Comparison of ENCODE assay signal across 8 cellular contexts in the genomic region with DNA sequence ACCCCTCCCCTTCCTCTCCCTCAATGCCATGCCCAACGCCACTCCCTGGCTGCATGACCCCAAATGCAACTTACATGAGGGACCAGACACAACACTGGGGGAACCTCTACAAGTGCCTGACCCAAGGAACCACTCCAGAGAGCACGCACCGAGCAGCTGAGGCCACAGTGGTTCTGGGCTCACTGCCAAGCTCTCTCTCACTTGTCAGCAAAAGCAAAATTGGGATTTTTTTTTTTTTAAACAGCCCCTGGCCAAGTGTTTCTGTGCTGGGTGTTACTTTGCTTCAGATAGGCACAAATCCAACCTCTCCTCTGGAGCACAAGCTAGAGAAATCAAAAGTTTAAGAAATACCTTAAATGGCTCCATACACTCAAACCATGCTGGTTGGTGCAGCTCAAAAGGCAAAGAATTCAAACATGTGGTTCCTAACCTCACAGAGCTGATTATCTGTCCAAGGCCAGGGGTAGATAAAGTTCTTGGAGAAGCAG.
DNase-seq lines count a peak whose midpoint lies in the region; ATAC-seq and TF ChIP-seq lines count a peak whose summit lies in the region.

No MANE protein-coding gene starts in this region.

- peak in 10 of 14 donors; percentile 18 to 77 (median 38) for DNase-seq in C1 segment of cervical spinal cord (lab: John Stamatoyannopoulos, UW)
- peak; percentile 94 for DNase-seq in NCI-H1105 (lab: John Stamatoyannopoulos, UW)
- peak; percentile 13 for DNase-seq in astrocyte of the cerebellum (ENCODE audit: low read depth)
- peak; percentile 75 for DNase-seq in lower lobe of right lung
- no peak for DNase-seq in HuH-7.5 (ENCODE audit: low spot score)
- DNase-seq in NCI-H82 treated with DMSO at 0.1 percent for 48 hours (lab: John Stamatoyannopoulos, UW; ENCODE audit: unreplicated experiment), result no peak
- DNase-seq in SW 1271 (lab: John Stamatoyannopoulos, UW), result no peak
- DNase-seq in GM19240 (ENCODE audit: insufficient read length, low spot score), result no peak

- peak; percentile 69 to 71 for ATAC-seq in lower lobe of right lung

- H3K9me3 ChIP-seq in lower lobe of right lung, result no peaks in the 10 kb centered on the region

- peaks cover 14% of the 10 kb centered on the region for H3K4me1 ChIP-seq in lower lobe of right lung

- no peaks in the 10 kb centered on the region for H3K27me3 ChIP-seq in lower lobe of right lung (ENCODE audit: low read depth)

- in situ Hi-C loops in astrocyte of the cerebellum (cut with HindIII; ENCODE audit: low sequenced_read_pairs), result no loop called here

- no peak overlapping the region for H3K27ac ChIP-seq in lower lobe of right lung

- TF ChIP-seq CTCF in astrocyte of the cerebellum (IDR thresholded peaks at IDR 0.05; ENCODE audit: low read depth, low read length, missing control alignments) (no peak), lower lobe of right lung (IDR thresholded peaks at IDR 0.05) (no peak)

- intact Hi-C loops in lower lobe of right lung (cut with DNase I), result no loop called here

- no peaks in the 10 kb centered on the region for H3K36me3 ChIP-seq in lower lobe of right lung

- no peak overlapping the region for H3K4me3 ChIP-seq in astrocyte of the cerebellum (ENCODE audit: low read depth, low read length)
- no peak overlapping the region for H3K4me3 ChIP-seq in lower lobe of right lung

Comparison
In these comparisons a context has a peak if more than half of its experiments do, and no peak if none do; other contexts are left out.
1. DNase-seq: peak in C1 segment of cervical spinal cord (10 of 14), NCI-H1105 (single experiment), astrocyte of the cerebellum (single experiment) and lower lobe of right lung (single experiment); none in HuH-7.5 (single experiment), NCI-H82 treated with DMSO at 0.1 percent for 48 hours (single experiment), SW 1271 (0 of 2) and GM19240 (single experiment).